ENCODE assay signal across 19 cellular contexts in the genomic region with DNA sequence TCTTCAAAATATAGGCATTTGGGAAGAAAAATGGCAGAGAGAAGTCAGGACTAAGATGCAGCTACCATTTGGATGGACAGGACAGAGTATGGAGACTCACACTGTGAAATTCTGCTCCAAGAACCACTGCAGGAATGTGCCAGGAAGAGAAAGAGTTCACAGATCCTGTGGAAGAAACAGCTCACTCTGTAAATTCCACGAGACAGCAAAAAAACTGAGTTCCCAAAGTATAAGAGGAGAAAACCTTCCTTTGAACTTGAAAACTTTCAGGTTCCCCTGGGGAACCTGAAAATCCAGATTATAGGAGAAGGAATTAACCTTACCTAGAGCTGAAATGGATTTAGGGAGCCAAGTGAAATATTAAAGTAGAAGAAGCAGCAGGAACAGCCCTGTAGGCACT.
"Had no signal": no experiment of that assay in that cellular context is flagged by ENCODE, and none has a peak within 500 bp of the region (broad histone marks: within the 10 kb centered on the region; RNA-seq: fewer than 3 reads in every experiment).

No MANE protein-coding gene starts in this region.

- H3K27me3 ChIP-seq: dorsolateral prefrontal cortex, esophagus muscularis mucosa, gastrocnemius medialis, right atrium auricular region, stomach, upper lobe of left lung, vagina had no signal

- H3K36me3 ChIP-seq: esophagus muscularis mucosa, gastrocnemius medialis, heart right ventricle, right atrium auricular region, stomach, upper lobe of left lung, vagina had no signal

- H3K27ac Mint-ChIP-seq: natural killer cell had no signal

- ATAC-seq: gastrocnemius medialis, heart right ventricle, left lobe of liver, natural killer cell had no signal

- DNase-seq: cortex of kidney; dorsolateral prefrontal cortex; effector CD8-positive, alpha-beta T cell; gastrocnemius medialis; heart right ventricle; hypothalamus; mammary epithelial cell; natural killer cell; small intestine; stimulated activated CD4-positive, alpha-beta T cell treated with anti-CD3 and anti-CD28 coated beads, Interleukin-12 subunit alpha, Interleukin-12 subunit beta, amount 100 ng/mL, for 4 hours; stimulated activated naive CD4-positive, alpha-beta T cell; stomach; upper lobe of left lung had no signal

- FAIRE-seq: endometrium, small intestine had no signal

- H3K27ac ChIP-seq: dorsolateral prefrontal cortex, epithelial cell of prostate, esophagus muscularis mucosa, gastrocnemius medialis, heart right ventricle, right atrium auricular region, stomach, upper lobe of left lung, vagina had no signal

- H3K4me3 ChIP-seq: dorsolateral prefrontal cortex, esophagus muscularis mucosa, gastrocnemius medialis, heart right ventricle, right atrium auricular region, stomach, upper lobe of left lung, vagina had no signal

- H3K4me1 ChIP-seq: esophagus muscularis mucosa, gastrocnemius medialis, heart right ventricle, right atrium auricular region, upper lobe of left lung, vagina had no signal

- H3K4me3 Mint-ChIP-seq: natural killer cell had no signal

- H3K9me3 ChIP-seq: gastrocnemius medialis, upper lobe of left lung, vagina had no signal
